ENCODE assay signal across 8 cellular contexts in the genomic region with DNA sequence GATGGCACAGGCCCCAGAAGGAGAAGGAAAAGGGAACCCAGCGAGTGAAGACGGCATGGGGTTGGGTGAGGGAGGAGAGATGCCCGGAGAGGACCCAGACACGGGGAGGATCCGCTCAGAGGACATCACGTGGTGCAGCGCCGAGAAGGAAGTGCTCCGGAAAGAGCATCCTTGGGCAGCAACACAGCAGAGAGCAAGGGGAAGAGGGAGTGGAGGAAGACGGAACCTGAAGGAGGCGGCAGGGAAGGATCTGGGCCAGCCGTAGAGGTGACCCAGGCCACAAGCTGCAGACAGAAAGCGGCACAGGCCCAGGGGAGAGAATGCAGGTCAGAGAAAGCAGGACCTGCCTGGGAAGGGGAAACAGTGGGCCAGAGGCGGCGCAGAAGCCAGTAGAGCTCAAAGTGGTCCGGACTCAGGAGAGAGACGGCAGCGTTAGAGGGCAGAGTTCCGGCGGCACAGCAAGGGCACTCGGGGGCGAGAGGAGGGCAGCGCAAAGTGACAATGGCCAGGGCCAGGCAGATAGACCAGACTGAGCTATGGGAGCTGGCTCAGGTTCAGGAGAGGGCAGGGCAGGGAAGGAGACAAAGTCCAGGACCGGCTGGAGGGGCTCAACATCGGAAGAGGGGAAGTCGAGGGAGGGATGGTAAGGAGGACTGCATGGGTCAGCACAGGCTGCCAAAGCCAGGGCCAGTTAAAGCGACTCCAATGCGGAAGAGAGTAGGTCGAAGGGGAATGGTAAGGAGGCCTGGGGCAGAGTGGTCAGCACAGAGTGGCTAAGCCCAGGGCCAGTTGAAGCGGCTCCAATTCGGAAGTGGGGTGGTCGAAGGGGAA. TPM values are rescaled to one million over a fixed set of nuclear protein-coding genes. Genes with fewer than 3 reads are reported as not detected.
DNase-seq lines count a peak whose midpoint lies in the region; ATAC-seq and TF ChIP-seq lines count a peak whose summit lies in the region.

No MANE protein-coding gene starts in this region.

- no peaks in the 10 kb centered on the region for H3K36me3 ChIP-seq in hepatocyte (replicated peaks; ENCODE audit: insufficient read depth, low read depth)

- DNase-seq in COLO829 (ENCODE audit: low spot score) (peak; percentile 70), HFFc6 (peak; percentile 73), SW480 (ENCODE audit: low spot score) (peak; percentile 28), astrocyte of the spinal cord (ENCODE audit: low read depth, low spot score) (peak; percentile 45), hepatocyte (ENCODE audit: low spot score) (peak; percentile 81), putamen (ENCODE audit: low spot score) (peak; percentile 64)

- peaks cover 10% of the 10 kb centered on the region for H3K36me3 Mint-ChIP-seq in HFFc6 (ENCODE audit: low read depth)

- H3K4me3 Mint-ChIP-seq in HFFc6, result peak overlapping the region; percentile 97

- peaks cover 53% of the 10 kb centered on the region for H3K79me2 ChIP-seq in hepatocyte

- H3K27me3 Mint-ChIP-seq in HFFc6 (ENCODE audit: insufficient read depth), result peaks cover 8% of the 10 kb centered on the region

- H4K20me1 ChIP-seq in hepatocyte (ENCODE audit: insufficient read depth, poor library complexity, severe bottlenecking), result peaks cover 40% of the 10 kb centered on the region

- 4% methylated on average over 32 of the region's 32 CpGs for WGBS in hepatocyte (ENCODE audit: low lambda C conversion rate, missing lambda C conversion rate)

- peak overlapping the region; percentile 98 for H3K4me2 ChIP-seq in hepatocyte

- H3K9me3 ChIP-seq in hepatocyte (ENCODE audit: low read depth), result no peaks in the 10 kb centered on the region

- no peaks in the 10 kb centered on the region for H3K27me3 ChIP-seq in hepatocyte

- H2AFZ ChIP-seq in hepatocyte, result peak overlapping the region; percentile 14

- peak overlapping the region; percentile 89 for H3K27ac ChIP-seq in hepatocyte

- H3K9me2 ChIP-seq in hepatocyte (replicated peaks; ENCODE audit: insufficient read depth), result no peaks in the 10 kb centered on the region

- ATAC-seq in GM18519 (IDR thresholded peaks at IDR 0.05; ENCODE audit: low FRiP score, unreplicated experiment), result no peak
- ATAC-seq in GM18868 (IDR thresholded peaks at IDR 0.05; ENCODE audit: unreplicated experiment), result no peak

- H3K4me1 Mint-ChIP-seq in HFFc6 (ENCODE audit: low read depth), result peaks cover 34% of the 10 kb centered on the region

- H3K27ac Mint-ChIP-seq in HFFc6, result peak overlapping the region; percentile 94

- no peaks in the 10 kb centered on the region for H3K9me3 Mint-ChIP-seq in HFFc6

- TF ChIP-seq CTCF in HFFc6 (IDR thresholded peaks at IDR 0.05) (no peak), astrocyte of the spinal cord (IDR thresholded peaks at IDR 0.05; ENCODE audit: low read depth, low read length) (no peak), hepatocyte (IDR thresholded peaks at IDR 0.05; ENCODE audit: poor library complexity) (no peak)

- in situ Hi-C loops in astrocyte of the spinal cord (cut with HindIII; ENCODE audit: low sequenced_read_pairs), result no loop called here

- peaks cover 29% of the 10 kb centered on the region for H3K4me1 ChIP-seq in hepatocyte (ENCODE audit: insufficient read depth)

- H3K4me3 ChIP-seq in astrocyte of the spinal cord (ENCODE audit: low read depth, low read length) (peak overlapping the region; percentile 81), hepatocyte (peak overlapping the region; percentile 98)

RNA-seq across cellular contexts. Expression of gene PPP1R12C, which starts 1.0 kb away (rescaled TPM):
- total RNA-seq in HFFc6 (2021; fragmentation: NEBNext Ultra II Directional; extraction: Animal tissue kit (Norgen Biotek cat#: 25700)), result 10 to 100 TPM; 82.7 to 96.0 (median 91.9) TPM
- 69.7 and 71.8 TPM in 2 replicates for total RNA-seq in hepatocyte
- polyA plus RNA-seq in hepatocyte, result 74.5 and 83.6 TPM in 2 replicates

RNA-seq across cellular contexts. Expression of gene TNNT1, which starts 32.6 kb away (rescaled TPM):
- 1 to 10 TPM; 4.1 to 8.8 (median 7.3) TPM for total RNA-seq in HFFc6 (2021; fragmentation: NEBNext Ultra II Directional; extraction: Animal tissue kit (Norgen Biotek cat#: 25700))
- total RNA-seq in hepatocyte, result 9.6 and 11.5 TPM in 2 replicates
- polyA plus RNA-seq in hepatocyte, result 32.1 and 86.4 TPM in 2 replicates

RNA-seq across cellular contexts. Expression of gene EPS8L1, which starts 40.8 kb away (rescaled TPM):
- total RNA-seq in HFFc6 (2021; fragmentation: NEBNext Ultra II Directional; extraction: Animal tissue kit (Norgen Biotek cat#: 25700)), result under 1 TPM in 5 of 6 experiments, not detected in 1; 0.55 to 0.94 (median 0.64) TPM
- 20.5 and 25.7 TPM in 2 replicates for total RNA-seq in hepatocyte
- 33.8 and 49.6 TPM in 2 replicates for polyA plus RNA-seq in hepatocyte

RNA-seq across cellular contexts. Expression of gene TNNI3, which starts 41.1 kb away (rescaled TPM):
- total RNA-seq in HFFc6 (2021; fragmentation: NEBNext Ultra II Directional; extraction: Animal tissue kit (Norgen Biotek cat#: 25700)), result not detected
- total RNA-seq in hepatocyte, result 1.4 and 2.9 TPM in 2 replicates
- polyA plus RNA-seq in hepatocyte, result 1.4 and 1.6 TPM in 2 replicates

RNA-seq across cellular contexts. Expression of gene DNAAF3, which starts 50.0 kb away (rescaled TPM):
- total RNA-seq in HFFc6 (2021; fragmentation: NEBNext Ultra II Directional; extraction: Animal tissue kit (Norgen Biotek cat#: 25700)), result 1 to 10 TPM in 1 of 6 experiments, under 1 TPM in 5; 0.20 to 1.1 (median 0.72) TPM
- 0.17 and 1.9 TPM in 2 replicates for total RNA-seq in hepatocyte
- 3.8 and 4.9 TPM in 2 replicates for polyA plus RNA-seq in hepatocyte

Comparison
In these comparisons a context has a peak if more than half of its experiments do, and no peak if none do; other contexts are left out.
1. DNase-seq: peak in every context shown above with its lines; median percentile 81 in hepatocyte; 73 in HFFc6; 70 in COLO829; 64 in putamen; 45 in astrocyte of the spinal cord; 28 in SW480.
2. RNA of gene EPS8L1, which starts 40.8 kb away (total RNA-seq): 20.5 to 25.7 TPM in hepatocyte; 0.55 to 0.94 TPM in HFFc6; every median in the first group is over 10 times any median in the second.